Comparison of ENCODE assay signal across 27 cellular contexts in the genomic region with DNA sequence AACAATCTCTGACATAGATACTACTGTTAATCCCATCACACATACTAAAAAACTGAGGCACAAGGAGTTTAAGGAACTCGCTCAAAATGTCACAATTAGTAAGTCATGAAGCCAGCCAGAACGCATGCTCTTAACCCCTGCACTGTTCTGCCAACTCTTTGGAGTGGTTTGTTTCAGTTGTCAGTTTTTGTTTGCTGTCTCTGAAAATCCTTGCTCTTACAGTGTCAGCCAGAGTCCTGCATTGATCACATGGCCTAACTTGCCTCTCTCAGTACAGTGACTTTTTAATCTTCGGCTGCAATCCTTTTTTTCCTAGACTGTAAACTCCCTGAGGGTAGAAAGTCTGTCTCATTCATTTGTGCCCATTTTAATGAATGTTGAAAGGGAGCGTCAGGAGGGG.
"Had no signal": no experiment of that assay in that cellular context is flagged by ENCODE, and none has a peak within 500 bp of the region (broad histone marks: within the 10 kb centered on the region; RNA-seq: fewer than 3 reads in every experiment).

No MANE protein-coding gene starts in this region.

- H3K9me3 ChIP-seq: esophagus squamous epithelium, heart left ventricle had no signal

- H3K27ac ChIP-seq: brain microvascular endothelial cell, esophagus squamous epithelium, heart left ventricle had no signal

- ATAC-seq: activated CD4-positive, alpha-beta T cell treated with anti-CD3 and anti-CD28 coated beads for 36 hours; activated CD8-positive, alpha-beta memory T cell treated with anti-CD3 and anti-CD28 coated beads, Interleukin-2, amount 10 ng/mL, durations not matched to agents 7 days and 5 days; activated CD8-positive, alpha-beta T cell treated with anti-CD3 and anti-CD28 coated beads, Interleukin-2, amount 10 ng/mL, durations not matched to agents 7 days and 5 days; activated naive CD4-positive, alpha-beta T cell treated with anti-CD3 and anti-CD28 coated beads, Interleukin-2, amount 50 U/mL, for 72 hours; effector memory CD8-positive, alpha-beta T cell; heart left ventricle; T-helper 17 cell had no signal

- DNase-seq: activated CD4-positive, alpha-beta memory T cell treated with anti-CD3 and anti-CD28 coated beads for 36 hours; activated CD4-positive, alpha-beta T cell treated with anti-CD3 and anti-CD28 coated beads for 36 hours; activated CD4-positive, alpha-beta T cell treated with anti-CD3 and anti-CD28 coated beads, Interleukin-2, amount 10 ng/mL, durations not matched to agents 24 days and 14 days; activated CD4-positive, CD25-positive, alpha-beta regulatory T cell; activated CD4-positive, CD25-positive, alpha-beta regulatory T cell treated with anti-CD3 and anti-CD28 coated beads, Interleukin-2, amount 50 U/mL, for 72 hours; activated CD8-positive, alpha-beta memory T cell treated with anti-CD3 and anti-CD28 coated beads, Interleukin-2, amount 10 ng/mL, durations not matched to agents 7 days and 5 days; activated CD8-positive, alpha-beta memory T cell treated with anti-CD3 and anti-CD28 coated beads, Interleukin-2, amount 50 U/mL, for 4 hours; activated CD8-positive, alpha-beta T cell treated with anti-CD3 and anti-CD28 coated beads, Interleukin-2, amount 10 ng/mL, durations not matched to agents 7 days and 5 days; activated gamma-delta T cell; activated naive CD4-positive, alpha-beta T cell; activated naive CD4-positive, alpha-beta T cell treated with anti-CD3 and anti-CD28 coated beads, Interleukin-2, amount 10 ng/mL, durations not matched to agents 7 days and 5 days; activated naive CD8-positive, alpha-beta T cell treated with anti-CD3 and anti-CD28 coated beads, Interleukin-2, amount 10 ng/mL, durations not matched to agents 7 days and 5 days; activated T-cell treated with anti-CD3 and anti-CD28 coated beads, Interleukin-2, amount 50 U/mL, for 1 hour; activated T-cell treated with anti-CD3 and anti-CD28 coated beads, Interleukin-2, amount 50 U/mL, for 48 hours; brain microvascular endothelial cell; cortex of kidney; dermis blood vessel endothelial cell; effector CD4-positive, alpha-beta T cell; effector memory CD8-positive, alpha-beta T cell; erythroblast; esophagus squamous epithelium; foreskin melanocyte; heart left ventricle; T-helper 1 cell; T-helper 17 cell; T1000 had no signal

- H3K4me3 ChIP-seq: esophagus squamous epithelium, heart left ventricle had no signal

- H3K36me3 ChIP-seq: brain microvascular endothelial cell, esophagus squamous epithelium, heart left ventricle had no signal

- H3K27me3 ChIP-seq: brain microvascular endothelial cell, heart left ventricle had no signal
